In the genomic region with DNA sequence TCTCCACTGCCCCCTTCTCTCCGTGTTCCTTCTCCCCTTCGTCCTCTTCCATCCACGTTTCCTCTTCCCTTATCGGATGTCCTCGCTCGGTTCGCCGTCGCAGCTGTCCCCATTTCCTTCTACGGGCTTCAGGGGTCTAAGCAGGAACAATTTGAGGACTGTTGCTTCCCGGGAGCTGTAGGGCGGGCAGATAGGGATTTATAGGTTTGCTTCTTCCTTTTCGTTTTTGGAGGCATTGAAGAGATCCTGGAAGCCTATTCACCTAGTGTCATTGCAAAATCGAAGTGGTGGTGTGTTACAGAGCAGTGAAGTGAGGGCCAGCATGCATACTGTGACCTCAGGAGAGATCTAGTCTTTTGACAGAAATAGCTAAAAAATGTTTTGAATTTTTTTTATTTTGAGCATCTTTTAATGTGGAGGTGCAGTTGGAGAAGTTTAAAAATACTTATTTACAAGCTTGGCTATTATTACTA, we compare ENCODE assay signal across 1 cellular context.
TF ChIP-seq lines count a peak whose summit lies in the region.

No MANE protein-coding gene starts in this region.

TF ChIP-seq in H1, 55 proteins besides CTCF, POLR2A, EP300 and RAD21 (continued from another document):
- TF ChIP-seq, protein P1, sequence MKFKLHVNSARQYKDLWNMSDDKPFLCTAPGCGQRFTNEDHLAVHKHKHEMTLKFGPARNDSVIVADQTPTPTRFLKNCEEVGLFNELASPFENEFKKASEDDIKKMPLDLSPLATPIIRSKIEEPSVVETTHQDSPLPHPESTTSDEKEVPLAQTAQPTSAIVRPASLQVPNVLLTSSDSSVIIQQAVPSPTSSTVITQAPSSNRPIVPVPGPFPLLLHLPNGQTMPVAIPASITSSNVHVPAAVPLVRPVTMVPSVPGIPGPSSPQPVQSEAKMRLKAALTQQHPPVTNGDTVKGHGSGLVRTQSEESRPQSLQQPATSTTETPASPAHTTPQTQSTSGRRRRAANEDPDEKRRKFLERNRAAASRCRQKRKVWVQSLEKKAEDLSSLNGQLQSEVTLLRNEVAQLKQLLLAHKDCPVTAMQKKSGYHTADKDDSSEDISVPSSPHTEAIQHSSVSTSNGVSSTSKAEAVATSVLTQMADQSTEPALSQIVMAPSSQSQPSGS (IDR thresholded peaks at IDR 0.05; ENCODE audit: low read length) = no peak
- TF ChIP-seq JUN (IDR thresholded peaks at IDR 0.05; ENCODE audit: low read depth, low read length) (no peak), ZNF274 (IDR thresholded peaks at IDR 0.05; ENCODE audit: borderline replicate concordance, extremely low read depth, low read length) (no peak), TAF7 (optimal IDR thresholded peaks at IDR 0.05; ENCODE audit: borderline replicate concordance, low read depth, low read length) (no peak), CBX5 (IDR thresholded peaks at IDR 0.05; ENCODE audit: low read depth, low read length) (no peak), CBX8 (IDR thresholded peaks at IDR 0.05; ENCODE audit: borderline replicate concordance, low read depth, low read length) (no peak)
